1 cellular context compared by ENCODE assay signal in genomic region chr11:409600-410471, GRCh38.
A peak's percentile ranks its signal among the peaks of the same experiment; 100 is the strongest.
TF ChIP-seq lines count a peak whose summit lies in the region.

No MANE protein-coding gene starts in this region.

TF ChIP-seq in HepG2, 621 proteins besides CTCF, POLR2A, EP300 and RAD21 (continues in another document):
- TF ChIP-seq NFE2L2 (IDR thresholded peaks at IDR 0.05; ENCODE audit: low read length) (no peak), POLR2AphosphoS2 (IDR thresholded peaks at IDR 0.05; ENCODE audit: low read depth, low read length) (no peak), ZIK1 (CRISPR knock-in tag; IDR thresholded peaks at IDR 0.05; ENCODE audit: borderline replicate concordance, low read depth) (no peak), ADNP (CRISPR knock-in tag; IDR thresholded peaks at IDR 0.05) (no peak), AHR (CRISPR knock-in tag; IDR thresholded peaks at IDR 0.05) (no peak), NR3C1 (CRISPR knock-in tag; IDR thresholded peaks at IDR 0.05) (no peak), NBN (conservative IDR thresholded peaks at IDR 0.05) (no peak), ZNF563 (CRISPR knock-in tag; IDR thresholded peaks at IDR 0.05) (0 out of 2 replicates have a peak, but pooled peaks have one; percentile 41), TCF7L2 (IDR thresholded peaks at IDR 0.05; ENCODE audit: low read depth, low read length) (no peak), NFE2 (CRISPR knock-in tag; IDR thresholded peaks at IDR 0.05) (no peak), SNAPC2 (CRISPR knock-in tag; IDR thresholded peaks at IDR 0.05) (no peak), SAP130 (CRISPR knock-in tag; IDR thresholded peaks at IDR 0.05; ENCODE audit: low read depth) (peak; percentile 86), ZNF713 (CRISPR knock-in tag; IDR thresholded peaks at IDR 0.05) (no peak), ZNF34 (CRISPR knock-in tag; IDR thresholded peaks at IDR 0.05; ENCODE audit: borderline replicate concordance) (no peak), FOXO1 (CRISPR knock-in tag; IDR thresholded peaks at IDR 0.05) (no peak), ZNF230 (CRISPR knock-in tag; IDR thresholded peaks at IDR 0.05) (peak; percentile 67; the same call in 1 of the 2 replicates), NFYC (CRISPR knock-in tag; IDR thresholded peaks at IDR 0.05) (no peak), ZFYVE20 (CRISPR knock-in tag; IDR thresholded peaks at IDR 0.05; ENCODE audit: borderline replicate concordance, low read depth) (no peak), PLSCR1 (CRISPR knock-in tag; IDR thresholded peaks at IDR 0.05; ENCODE audit: borderline replicate concordance) (no peak), MYPOP (CRISPR knock-in tag; IDR thresholded peaks at IDR 0.05) (no peak; the same call in 1 of the 2 replicates), GMEB2 (CRISPR knock-in tag; IDR thresholded peaks at IDR 0.05; ENCODE audit: low read depth) (no peak), ZNF782 (CRISPR knock-in tag; IDR thresholded peaks at IDR 0.05; ENCODE audit: borderline replicate concordance) (no peak; the same call in 1 of the 2 replicates), PCBP1 (IDR thresholded peaks at IDR 0.05; ENCODE audit: borderline replicate concordance, low read depth, low read length) (no peak), SP140L (CRISPR knock-in tag; IDR thresholded peaks at IDR 0.05; ENCODE audit: borderline replicate concordance) (no peak), KLF11 (CRISPR knock-in tag; IDR thresholded peaks at IDR 0.05) (no peak), ZNF646 (CRISPR knock-in tag; IDR thresholded peaks at IDR 0.05) (no peak), ATF4 (CRISPR knock-in tag; IDR thresholded peaks at IDR 0.05) (no peak), ZNF780A (CRISPR knock-in tag; IDR thresholded peaks at IDR 0.05) (no peak), ZFX (CRISPR knock-in tag; IDR thresholded peaks at IDR 0.05; ENCODE audit: low read depth) (peak; percentile 62), NAIF1 (CRISPR knock-in tag; IDR thresholded peaks at IDR 0.05; ENCODE audit: borderline replicate concordance) (no peak), ZFP36L1 (CRISPR knock-in tag; IDR thresholded peaks at IDR 0.05) (no peak), ONECUT2 (CRISPR knock-in tag; IDR thresholded peaks at IDR 0.05) (0 out of 2 replicates have a peak, but pooled peaks have one; percentile 5), ZNF577 (CRISPR knock-in tag; IDR thresholded peaks at IDR 0.05; ENCODE audit: borderline replicate concordance, low read depth) (no peak), ZNF138 (CRISPR knock-in tag; IDR thresholded peaks at IDR 0.05; ENCODE audit: low read depth) (0 out of 2 replicates have a peak, but pooled peaks have one; percentile 2), SCMH1 (CRISPR knock-in tag; IDR thresholded peaks at IDR 0.05; ENCODE audit: borderline replicate concordance) (no peak), HNF4A (CRISPR knock-in tag; IDR thresholded peaks at IDR 0.05) (peak; percentile 58; the same call in 1 of the 2 replicates), NFKBIZ (CRISPR knock-in tag; IDR thresholded peaks at IDR 0.05) (no peak), ZKSCAN5 (CRISPR knock-in tag; IDR thresholded peaks at IDR 0.05) (no peak), ZBTB3 (CRISPR knock-in tag; IDR thresholded peaks at IDR 0.05; ENCODE audit: borderline replicate concordance, low read depth) (no peak), CEBPG (CRISPR knock-in tag; IDR thresholded peaks at IDR 0.05) (0 out of 2 replicates have a peak, but pooled peaks have one; percentile 15), ZNF83 (CRISPR knock-in tag; IDR thresholded peaks at IDR 0.05; ENCODE audit: borderline replicate concordance) (no peak), SNAPC4 (CRISPR knock-in tag; IDR thresholded peaks at IDR 0.05) (no peak), ETV6 (CRISPR knock-in tag; conservative IDR thresholded peaks at IDR 0.05) (no peak)
- TF ChIP-seq, protein P1, sequence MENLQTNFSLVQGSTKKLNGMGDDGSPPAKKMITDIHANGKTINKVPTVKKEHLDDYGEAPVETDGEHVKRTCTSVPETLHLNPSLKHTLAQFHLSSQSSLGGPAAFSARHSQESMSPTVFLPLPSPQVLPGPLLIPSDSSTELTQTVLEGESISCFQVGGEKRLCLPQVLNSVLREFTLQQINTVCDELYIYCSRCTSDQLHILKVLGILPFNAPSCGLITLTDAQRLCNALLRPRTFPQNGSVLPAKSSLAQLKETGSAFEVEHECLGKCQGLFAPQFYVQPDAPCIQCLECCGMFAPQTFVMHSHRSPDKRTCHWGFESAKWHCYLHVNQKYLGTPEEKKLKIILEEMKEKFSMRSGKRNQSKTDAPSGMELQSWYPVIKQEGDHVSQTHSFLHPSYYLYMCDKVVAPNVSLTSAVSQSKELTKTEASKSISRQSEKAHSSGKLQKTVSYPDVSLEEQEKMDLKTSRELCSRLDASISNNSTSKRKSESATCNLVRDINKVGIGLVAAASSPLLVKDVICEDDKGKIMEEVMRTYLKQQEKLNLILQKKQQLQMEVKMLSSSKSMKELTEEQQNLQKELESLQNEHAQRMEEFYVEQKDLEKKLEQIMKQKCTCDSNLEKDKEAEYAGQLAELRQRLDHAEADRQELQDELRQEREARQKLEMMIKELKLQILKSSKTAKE (CRISPR knock-in tag; IDR thresholded peaks at IDR 0.05; ENCODE audit: borderline replicate concordance), result no peak
- TF ChIP-seq, protein P2, sequence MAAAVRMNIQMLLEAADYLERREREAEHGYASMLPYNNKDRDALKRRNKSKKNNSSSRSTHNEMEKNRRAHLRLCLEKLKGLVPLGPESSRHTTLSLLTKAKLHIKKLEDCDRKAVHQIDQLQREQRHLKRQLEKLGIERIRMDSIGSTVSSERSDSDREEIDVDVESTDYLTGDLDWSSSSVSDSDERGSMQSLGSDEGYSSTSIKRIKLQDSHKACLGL (CRISPR knock-in tag; IDR thresholded peaks at IDR 0.05), result no peak; the same call in 1 of the 2 replicates
